1 cellular context compared by ENCODE assay signal in the genomic region with DNA sequence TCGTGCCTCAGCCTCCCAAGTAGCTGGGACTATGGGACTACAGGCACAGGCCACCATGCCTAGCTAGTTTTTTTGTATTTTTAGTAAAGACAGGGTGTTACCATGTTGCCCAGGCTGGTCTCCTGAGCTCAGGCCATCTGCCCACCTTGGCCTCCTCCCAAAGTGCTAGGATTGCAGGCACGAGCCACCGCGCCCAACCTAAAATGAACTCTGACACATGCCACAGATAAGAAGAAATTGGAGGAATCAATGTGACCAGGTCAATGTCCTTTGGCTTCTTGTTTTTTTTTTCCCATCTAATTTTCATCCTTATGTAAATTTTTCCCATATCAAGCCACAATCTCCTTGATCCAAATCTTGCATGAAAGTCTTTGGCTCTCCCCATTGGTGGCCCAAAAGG.
TF ChIP-seq lines count a peak whose summit lies in the region.

No MANE protein-coding gene starts in this region.

TF ChIP-seq in HepG2, 621 proteins besides CTCF, POLR2A, EP300 and RAD21 (continued from another document):
- TF ChIP-seq, protein P1, sequence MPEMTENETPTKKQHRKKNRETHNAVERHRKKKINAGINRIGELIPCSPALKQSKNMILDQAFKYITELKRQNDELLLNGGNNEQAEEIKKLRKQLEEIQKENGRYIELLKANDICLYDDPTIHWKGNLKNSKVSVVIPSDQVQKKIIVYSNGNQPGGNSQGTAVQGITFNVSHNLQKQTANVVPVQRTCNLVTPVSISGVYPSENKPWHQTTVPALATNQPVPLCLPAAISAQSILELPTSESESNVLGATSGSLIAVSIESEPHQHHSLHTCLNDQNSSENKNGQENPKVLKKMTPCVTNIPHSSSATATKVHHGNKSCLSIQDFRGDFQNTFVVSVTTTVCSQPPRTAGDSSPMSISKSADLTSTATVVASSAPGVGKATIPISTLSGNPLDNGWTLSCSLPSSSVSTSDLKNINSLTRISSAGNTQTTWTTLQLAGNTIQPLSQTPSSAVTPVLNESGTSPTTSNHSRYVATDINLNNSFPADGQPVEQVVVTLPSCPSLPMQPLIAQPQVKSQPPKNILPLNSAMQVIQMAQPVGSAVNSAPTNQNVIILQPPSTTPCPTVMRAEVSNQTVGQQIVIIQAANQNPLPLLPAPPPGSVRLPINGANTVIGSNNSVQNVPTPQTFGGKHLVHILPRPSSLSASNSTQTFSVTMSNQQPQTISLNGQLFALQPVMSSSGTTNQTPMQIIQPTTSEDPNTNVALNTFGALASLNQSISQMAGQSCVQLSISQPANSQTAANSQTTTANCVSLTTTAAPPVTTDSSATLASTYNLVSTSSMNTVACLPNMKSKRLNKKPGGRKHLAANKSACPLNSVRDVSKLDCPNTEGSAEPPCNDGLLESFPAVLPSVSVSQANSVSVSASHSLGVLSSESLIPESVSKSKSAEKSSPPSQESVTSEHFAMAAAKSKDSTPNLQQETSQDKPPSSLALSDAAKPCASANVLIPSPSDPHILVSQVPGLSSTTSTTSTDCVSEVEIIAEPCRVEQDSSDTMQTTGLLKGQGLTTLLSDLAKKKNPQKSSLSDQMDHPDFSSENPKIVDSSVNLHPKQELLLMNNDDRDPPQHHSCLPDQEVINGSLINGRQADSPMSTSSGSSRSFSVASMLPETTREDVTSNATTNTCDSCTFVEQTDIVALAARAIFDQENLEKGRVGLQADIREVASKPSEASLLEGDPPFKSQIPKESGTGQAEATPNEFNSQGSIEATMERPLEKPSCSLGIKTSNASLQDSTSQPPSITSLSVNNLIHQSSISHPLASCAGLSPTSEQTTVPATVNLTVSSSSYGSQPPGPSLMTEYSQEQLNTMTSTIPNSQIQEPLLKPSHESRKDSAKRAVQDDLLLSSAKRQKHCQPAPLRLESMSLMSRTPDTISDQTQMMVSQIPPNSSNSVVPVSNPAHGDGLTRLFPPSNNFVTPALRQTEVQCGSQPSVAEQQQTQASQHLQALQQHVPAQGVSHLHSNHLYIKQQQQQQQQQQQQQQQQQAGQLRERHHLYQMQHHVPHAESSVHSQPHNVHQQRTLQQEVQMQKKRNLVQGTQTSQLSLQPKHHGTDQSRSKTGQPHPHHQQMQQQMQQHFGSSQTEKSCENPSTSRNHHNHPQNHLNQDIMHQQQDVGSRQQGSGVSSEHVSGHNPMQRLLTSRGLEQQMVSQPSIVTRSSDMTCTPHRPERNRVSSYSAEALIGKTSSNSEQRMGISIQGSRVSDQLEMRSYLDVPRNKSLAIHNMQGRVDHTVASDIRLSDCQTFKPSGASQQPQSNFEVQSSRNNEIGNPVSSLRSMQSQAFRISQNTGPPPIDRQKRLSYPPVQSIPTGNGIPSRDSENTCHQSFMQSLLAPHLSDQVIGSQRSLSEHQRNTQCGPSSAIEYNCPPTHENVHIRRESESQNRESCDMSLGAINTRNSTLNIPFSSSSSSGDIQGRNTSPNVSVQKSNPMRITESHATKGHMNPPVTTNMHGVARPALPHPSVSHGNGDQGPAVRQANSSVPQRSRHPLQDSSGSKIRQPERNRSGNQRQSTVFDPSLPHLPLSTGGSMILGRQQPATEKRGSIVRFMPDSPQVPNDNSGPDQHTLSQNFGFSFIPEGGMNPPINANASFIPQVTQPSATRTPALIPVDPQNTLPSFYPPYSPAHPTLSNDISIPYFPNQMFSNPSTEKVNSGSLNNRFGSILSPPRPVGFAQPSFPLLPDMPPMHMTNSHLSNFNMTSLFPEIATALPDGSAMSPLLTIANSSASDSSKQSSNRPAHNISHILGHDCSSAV (CRISPR knock-in tag; IDR thresholded peaks at IDR 0.05; ENCODE audit: borderline replicate concordance), result no peak
- TF ChIP-seq, protein P2, sequence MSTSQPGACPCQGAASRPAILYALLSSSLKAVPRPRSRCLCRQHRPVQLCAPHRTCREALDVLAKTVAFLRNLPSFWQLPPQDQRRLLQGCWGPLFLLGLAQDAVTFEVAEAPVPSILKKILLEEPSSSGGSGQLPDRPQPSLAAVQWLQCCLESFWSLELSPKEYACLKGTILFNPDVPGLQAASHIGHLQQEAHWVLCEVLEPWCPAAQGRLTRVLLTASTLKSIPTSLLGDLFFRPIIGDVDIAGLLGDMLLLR (CRISPR knock-in tag; IDR thresholded peaks at IDR 0.05), result no peak
- TF ChIP-seq, protein P3, sequence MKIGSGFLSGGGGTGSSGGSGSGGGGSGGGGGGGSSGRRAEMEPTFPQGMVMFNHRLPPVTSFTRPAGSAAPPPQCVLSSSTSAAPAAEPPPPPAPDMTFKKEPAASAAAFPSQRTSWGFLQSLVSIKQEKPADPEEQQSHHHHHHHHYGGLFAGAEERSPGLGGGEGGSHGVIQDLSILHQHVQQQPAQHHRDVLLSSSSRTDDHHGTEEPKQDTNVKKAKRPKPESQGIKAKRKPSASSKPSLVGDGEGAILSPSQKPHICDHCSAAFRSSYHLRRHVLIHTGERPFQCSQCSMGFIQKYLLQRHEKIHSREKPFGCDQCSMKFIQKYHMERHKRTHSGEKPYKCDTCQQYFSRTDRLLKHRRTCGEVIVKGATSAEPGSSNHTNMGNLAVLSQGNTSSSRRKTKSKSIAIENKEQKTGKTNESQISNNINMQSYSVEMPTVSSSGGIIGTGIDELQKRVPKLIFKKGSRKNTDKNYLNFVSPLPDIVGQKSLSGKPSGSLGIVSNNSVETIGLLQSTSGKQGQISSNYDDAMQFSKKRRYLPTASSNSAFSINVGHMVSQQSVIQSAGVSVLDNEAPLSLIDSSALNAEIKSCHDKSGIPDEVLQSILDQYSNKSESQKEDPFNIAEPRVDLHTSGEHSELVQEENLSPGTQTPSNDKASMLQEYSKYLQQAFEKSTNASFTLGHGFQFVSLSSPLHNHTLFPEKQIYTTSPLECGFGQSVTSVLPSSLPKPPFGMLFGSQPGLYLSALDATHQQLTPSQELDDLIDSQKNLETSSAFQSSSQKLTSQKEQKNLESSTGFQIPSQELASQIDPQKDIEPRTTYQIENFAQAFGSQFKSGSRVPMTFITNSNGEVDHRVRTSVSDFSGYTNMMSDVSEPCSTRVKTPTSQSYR (CRISPR knock-in tag; IDR thresholded peaks at IDR 0.05; ENCODE audit: borderline replicate concordance), result no peak
- TF ChIP-seq, protein P4, sequence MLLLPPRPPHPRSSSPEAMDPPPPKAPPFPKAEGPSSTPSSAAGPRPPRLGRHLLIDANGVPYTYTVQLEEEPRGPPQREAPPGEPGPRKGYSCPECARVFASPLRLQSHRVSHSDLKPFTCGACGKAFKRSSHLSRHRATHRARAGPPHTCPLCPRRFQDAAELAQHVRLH (CRISPR knock-in tag; IDR thresholded peaks at IDR 0.05; ENCODE audit: borderline replicate concordance, low read depth), result no peak
- TF ChIP-seq SMYD3 (CRISPR knock-in tag; IDR thresholded peaks at IDR 0.05) (no peak), SAP130 (CRISPR knock-in tag; IDR thresholded peaks at IDR 0.05; ENCODE audit: low read depth) (no peak), ZNF724P (CRISPR knock-in tag; IDR thresholded peaks at IDR 0.05; ENCODE audit: borderline replicate concordance) (no peak), GABPA (IDR thresholded peaks at IDR 0.05; ENCODE audit: low read depth, low read length) (no peak), GABPA (CRISPR knock-in tag; IDR thresholded peaks at IDR 0.05; ENCODE audit: low read depth) (no peak), MTA1 (CRISPR knock-in tag; IDR thresholded peaks at IDR 0.05; ENCODE audit: borderline replicate concordance) (no peak)
TF ChIP-seq in HepG2: peak in this region for 0.
